In genomic region chr2:167914969-167915368, GRCh38 we compare ENCODE assay signal across 7 cellular contexts.
"Had no signal": no experiment of that assay in that cellular context is flagged by ENCODE, and none has a peak within 500 bp of the region (broad histone marks: within the 10 kb centered on the region; RNA-seq: fewer than 3 reads in every experiment).

No MANE protein-coding gene starts in this region.

- H3K27ac ChIP-seq: HL-60 had no signal

- H3K4me3 Mint-ChIP-seq: H9, IgD-negative memory B cell had no signal

- DNase-seq: GOT3, H9, HCEC 1CT, KBM-7 had no signal

- FAIRE-seq: H54 had no signal

- H3K4me1 Mint-ChIP-seq: IgD-negative memory B cell had no signal

- H3K9me3 Mint-ChIP-seq: H9, IgD-negative memory B cell had no signal

- H3K27ac Mint-ChIP-seq: H9, IgD-negative memory B cell had no signal
